ENCODE assay signal across 24 cellular contexts in the genomic region with DNA sequence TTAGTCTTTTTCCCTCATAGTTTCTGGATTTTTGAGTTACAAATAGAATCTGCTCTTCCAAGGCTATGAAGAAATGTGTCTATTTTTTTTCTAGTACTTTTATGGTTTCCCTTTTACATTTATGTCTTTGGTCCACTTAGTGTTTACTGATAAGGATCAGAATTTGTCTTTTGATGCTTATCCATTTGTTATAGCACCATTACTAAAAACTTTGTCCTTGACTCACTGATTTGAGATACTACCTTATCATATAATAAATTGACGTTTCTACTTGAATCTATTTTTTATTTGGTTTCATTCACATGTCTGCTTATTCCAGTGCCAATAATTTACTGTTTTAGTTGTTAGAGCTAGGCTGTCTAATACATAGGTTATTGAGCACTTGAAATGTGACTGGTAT.
DNase-seq lines count a peak whose midpoint lies in the region; ATAC-seq, FAIRE-seq and TF ChIP-seq lines count a peak whose summit lies in the region.
"Had no signal": no experiment of that assay in that cellular context is flagged by ENCODE, and none has a peak within 500 bp of the region (broad histone marks: within the 10 kb centered on the region; RNA-seq: fewer than 3 reads in every experiment).

No MANE protein-coding gene starts in this region.

- H3K9me2 ChIP-seq in SK-N-SH, result no peaks in the 10 kb centered on the region

- TF ChIP-seq POLR2A in H54 (IDR thresholded peaks at IDR 0.05; ENCODE audit: low read depth, low read length), result no peak

- no peak overlapping the region for H3K27ac ChIP-seq in SK-N-SH (ENCODE audit: low read depth in 2 of 2, low read length in 1 of 2)
- H3K27ac ChIP-seq in astrocyte (ENCODE audit: low read depth, low read length), result no peak overlapping the region
- H3K27ac ChIP-seq: BLaER1 had no signal

- peaks cover 25% of the 10 kb centered on the region for H3F3A ChIP-seq in SK-N-SH (replicated peaks; ENCODE audit: insufficient read depth)

- H4K20me1 ChIP-seq in SK-N-SH (ENCODE audit: insufficient read depth) (no peaks in the 10 kb centered on the region), astrocyte (ENCODE audit: insufficient read depth, low read length) (no peaks in the 10 kb centered on the region)
- H4K20me1 ChIP-seq: BLaER1 had no signal

- no peak for ATAC-seq in stimulated activated effector memory CD8-positive, alpha-beta T cell treated with anti-CD3 and anti-CD28 coated beads, Interleukin-12 subunit alpha, Interleukin-12 subunit beta, amount 100 ng/mL, for 72 hours

- H3K4me3 Mint-ChIP-seq in astrocyte (ENCODE audit: unreplicated experiment), result no peak overlapping the region
- no peak overlapping the region for H3K4me3 Mint-ChIP-seq in stimulated activated effector memory CD8-positive, alpha-beta T cell treated with anti-CD3 and anti-CD28 coated beads, Interleukin-12 subunit alpha, Interleukin-12 subunit beta, amount 100 ng/mL, for 72 hours
- H3K4me3 Mint-ChIP-seq: CD14-positive monocyte; CD4-positive, alpha-beta memory T cell; CD4-positive, CD25-positive, alpha-beta regulatory T cell; CD8-positive, alpha-beta memory T cell had no signal

- no peak overlapping the region for H3K27ac Mint-ChIP-seq in astrocyte (ENCODE audit: unreplicated experiment)
- H3K27ac Mint-ChIP-seq in stimulated activated effector memory CD8-positive, alpha-beta T cell treated with anti-CD3 and anti-CD28 coated beads, Interleukin-12 subunit alpha, Interleukin-12 subunit beta, amount 100 ng/mL, for 72 hours, result no peak overlapping the region
- H3K27ac Mint-ChIP-seq: CD14-positive monocyte; CD4-positive, alpha-beta memory T cell; CD4-positive, CD25-positive, alpha-beta regulatory T cell; CD8-positive, alpha-beta memory T cell had no signal

- no peaks in the 10 kb centered on the region for H3K9me3 Mint-ChIP-seq in astrocyte (ENCODE audit: unreplicated experiment)
- no peaks in the 10 kb centered on the region for H3K9me3 Mint-ChIP-seq in stimulated activated effector memory CD8-positive, alpha-beta T cell treated with anti-CD3 and anti-CD28 coated beads, Interleukin-12 subunit alpha, Interleukin-12 subunit beta, amount 100 ng/mL, for 72 hours
- H3K9me3 Mint-ChIP-seq: CD4-positive, alpha-beta memory T cell; CD8-positive, alpha-beta memory T cell had no signal

- H3K4me1 ChIP-seq in SK-N-SH (ENCODE audit: control insufficient read depth in 1 of 2, insufficient read depth in 2 of 2, low read depth in 1 of 2, low read length in 1 of 2) (peaks cover 0 to 8% of the 10 kb centered on the region in 2 experiments; a peak in 1 of 4 replicates), astrocyte (ENCODE audit: insufficient read depth, low read length) (peaks cover 7% of the 10 kb centered on the region)
- H3K4me1 ChIP-seq: BE2C, BLaER1 had no signal

- H2AFZ ChIP-seq in SK-N-SH (ENCODE audit: low read depth) (no peak overlapping the region), astrocyte (ENCODE audit: low read depth, low read length) (no peak overlapping the region)

- H3K36me3 ChIP-seq in SK-N-SH (replicated peaks in 1 of 2; ENCODE audit: control insufficient read depth in 1 of 2, insufficient read depth in 2 of 2, low read length in 1 of 2) (peaks cover 0 to 11% of the 10 kb centered on the region in 2 experiments), astrocyte (ENCODE audit: insufficient read depth, low read length) (no peaks in the 10 kb centered on the region)
- H3K36me3 ChIP-seq: BE2C, BLaER1 had no signal

- TF ChIP-seq EP300 in SK-N-SH (IDR thresholded peaks at IDR 0.05; ENCODE audit: borderline replicate concordance in 1 of 2, low read depth in 1 of 2, low read length in 1 of 2), result peak in 1 of 2 experiments; percentile 19; a peak in 1 of 4 replicates

- POLR2A ChIA-PET in SK-N-SH (lab: Yijun Ruan, JAX), result no interaction called here

- CTCF ChIA-PET in SK-N-SH (lab: Yijun Ruan, JAX), result no interaction called here

- TF ChIP-seq RAD21 in SK-N-SH (IDR thresholded peaks at IDR 0.05; ENCODE audit: low read length), result no peak

- 22% methylated on average over 1 of the region's 1 CpG for WGBS in SK-N-SH (ENCODE audit: low lambda C conversion rate)

- no peak for DNase-seq in H54 (ENCODE audit: insufficient read length, low spot score)
- DNase-seq in SK-N-SH, result no peak
- no peak for DNase-seq in astrocyte (ENCODE audit: low read depth)
- no peak for DNase-seq in T-helper 2 cell
- DNase-seq in NCI-H2081 (lab: John Stamatoyannopoulos, UW), result no peak
- no peak for DNase-seq in stimulated activated effector memory CD8-positive, alpha-beta T cell treated with anti-CD3 and anti-CD28 coated beads, Interleukin-12 subunit alpha, Interleukin-12 subunit beta, amount 100 ng/mL, for 72 hours (ENCODE audit: low spot score in 2 of 2)
- DNase-seq: 8988T; ACHN; BE2C; C1 segment of cervical spinal cord; CD4-positive, alpha-beta memory T cell; CD4-positive, CD25-positive, alpha-beta regulatory T cell; CD8-positive, alpha-beta memory T cell; COR-L47; DMS 273 treated with DMSO at 0.1 percent for 48 hours; DMS153; DMS53; DMS79; DND-41; GF-D8 had no signal

- no peaks in the 10 kb centered on the region for H3K36me3 Mint-ChIP-seq in astrocyte (ENCODE audit: low read depth, unreplicated experiment)
- no peaks in the 10 kb centered on the region for H3K36me3 Mint-ChIP-seq in stimulated activated effector memory CD8-positive, alpha-beta T cell treated with anti-CD3 and anti-CD28 coated beads, Interleukin-12 subunit alpha, Interleukin-12 subunit beta, amount 100 ng/mL, for 72 hours
- H3K36me3 Mint-ChIP-seq: CD14-positive monocyte; CD4-positive, alpha-beta memory T cell; CD4-positive, CD25-positive, alpha-beta regulatory T cell had no signal

- H3K9ac ChIP-seq in SK-N-SH (no peak overlapping the region), astrocyte (ENCODE audit: low read length) (no peak overlapping the region)
- H3K9ac ChIP-seq: BLaER1 had no signal

- H3K4me3 ChIP-seq in SK-N-SH (ENCODE audit: low read depth in 2 of 2, low read length in 1 of 2), result no peak overlapping the region
- no peak overlapping the region for H3K4me3 ChIP-seq in astrocyte (ENCODE audit: insufficient read depth, low read depth, low read length)
- H3K4me3 ChIP-seq: BLaER1 had no signal

- no peaks in the 10 kb centered on the region for H3K79me2 ChIP-seq in SK-N-SH (ENCODE audit: insufficient read depth)
- H3K79me2 ChIP-seq in astrocyte (ENCODE audit: insufficient read depth, low read length), result no peaks in the 10 kb centered on the region

- H3K4me2 ChIP-seq in SK-N-SH (no peak overlapping the region), astrocyte (ENCODE audit: low read length) (no peak overlapping the region)
- H3K4me2 ChIP-seq: BLaER1 had no signal

- no peaks in the 10 kb centered on the region for H3K27me3 ChIP-seq in SK-N-SH (ENCODE audit: insufficient read depth)
- H3K27me3 ChIP-seq in astrocyte (ENCODE audit: insufficient read depth, low read length), result no peaks in the 10 kb centered on the region
- H3K27me3 ChIP-seq: BE2C, BLaER1 had no signal

- FAIRE-seq in H54 (lab: Jason Lieb, UNC) (peak; percentile 65), astrocyte (lab: Jason Lieb, UNC) (peak; percentile 17)
- FAIRE-seq: GM12891, GM19239 had no signal

- H3K9me3 ChIP-seq in SK-N-SH (no peaks in the 10 kb centered on the region), astrocyte (ENCODE audit: insufficient read depth, low read depth, low read length) (no peaks in the 10 kb centered on the region)
- H3K9me3 ChIP-seq: BE2C, BLaER1 had no signal

- TF ChIP-seq CTCF in SK-N-SH (IDR thresholded peaks at IDR 0.05) (no peak), astrocyte (IDR thresholded peaks at IDR 0.05; ENCODE audit: insufficient read depth, low read depth, low read length) (no peak)

- H3K4me1 Mint-ChIP-seq in astrocyte (ENCODE audit: low read depth, unreplicated experiment), result peaks cover 38% of the 10 kb centered on the region
- no peaks in the 10 kb centered on the region for H3K4me1 Mint-ChIP-seq in stimulated activated effector memory CD8-positive, alpha-beta T cell treated with anti-CD3 and anti-CD28 coated beads, Interleukin-12 subunit alpha, Interleukin-12 subunit beta, amount 100 ng/mL, for 72 hours
- H3K4me1 Mint-ChIP-seq: CD14-positive monocyte; CD4-positive, CD25-positive, alpha-beta regulatory T cell had no signal

- no peaks in the 10 kb centered on the region for H3K27me3 Mint-ChIP-seq in astrocyte (ENCODE audit: low read depth, unreplicated experiment)

TF ChIP-seq in SK-N-SH, 30 proteins besides CTCF, POLR2A, EP300 and RAD21 (continues in another document):
- TF ChIP-seq, protein P1, sequence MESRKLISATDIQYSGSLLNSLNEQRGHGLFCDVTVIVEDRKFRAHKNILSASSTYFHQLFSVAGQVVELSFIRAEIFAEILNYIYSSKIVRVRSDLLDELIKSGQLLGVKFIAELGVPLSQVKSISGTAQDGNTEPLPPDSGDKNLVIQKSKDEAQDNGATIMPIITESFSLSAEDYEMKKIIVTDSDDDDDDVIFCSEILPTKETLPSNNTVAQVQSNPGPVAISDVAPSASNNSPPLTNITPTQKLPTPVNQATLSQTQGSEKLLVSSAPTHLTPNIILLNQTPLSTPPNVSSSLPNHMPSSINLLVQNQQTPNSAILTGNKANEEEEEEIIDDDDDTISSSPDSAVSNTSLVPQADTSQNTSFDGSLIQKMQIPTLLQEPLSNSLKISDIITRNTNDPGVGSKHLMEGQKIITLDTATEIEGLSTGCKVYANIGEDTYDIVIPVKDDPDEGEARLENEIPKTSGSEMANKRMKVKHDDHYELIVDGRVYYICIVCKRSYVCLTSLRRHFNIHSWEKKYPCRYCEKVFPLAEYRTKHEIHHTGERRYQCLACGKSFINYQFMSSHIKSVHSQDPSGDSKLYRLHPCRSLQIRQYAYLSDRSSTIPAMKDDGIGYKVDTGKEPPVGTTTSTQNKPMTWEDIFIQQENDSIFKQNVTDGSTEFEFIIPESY (IDR thresholded peaks at IDR 0.05; ENCODE audit: borderline replicate concordance, low read depth), result no peak
- TF ChIP-seq GATA2 (CRISPR knock-in tag; IDR thresholded peaks at IDR 0.05) (no peak), EZH2phosphoT487 (IDR thresholded peaks at IDR 0.05; ENCODE audit: borderline replicate concordance, low read depth) (no peak), RFX5 (IDR thresholded peaks at IDR 0.05; ENCODE audit: low read length) (no peak), JUND (IDR thresholded peaks at IDR 0.05) (peak; percentile 61), NRF1 (IDR thresholded peaks at IDR 0.05; ENCODE audit: low read depth, low read length) (no peak), USF2 (IDR thresholded peaks at IDR 0.05; ENCODE audit: borderline replicate concordance, low read depth, low read length) (no peak)
- TF ChIP-seq, protein P2, sequence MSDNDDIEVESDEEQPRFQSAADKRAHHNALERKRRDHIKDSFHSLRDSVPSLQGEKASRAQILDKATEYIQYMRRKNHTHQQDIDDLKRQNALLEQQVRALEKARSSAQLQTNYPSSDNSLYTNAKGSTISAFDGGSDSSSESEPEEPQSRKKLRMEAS (IDR thresholded peaks at IDR 0.05; ENCODE audit: low read depth), result no peak
